Comparison of ENCODE assay signal across 1 cellular context in genomic region chr4:113576947-113577678, GRCh38.
TF ChIP-seq lines count a peak whose summit lies in the region.

No MANE protein-coding gene starts in this region.

TF ChIP-seq in HEK293, 187 proteins besides CTCF, POLR2A, EP300 and RAD21 (continued from another document):
- no peak for TF ChIP-seq REST (tag by site-specific recombination; IDR thresholded peaks at IDR 0.05)
- no peak for TF ChIP-seq PRDM4 (tag by site-specific recombination; IDR thresholded peaks at IDR 0.05)
- TF ChIP-seq KLF17 (tag by site-specific recombination; IDR thresholded peaks at IDR 0.05), result no peak
- no peak for TF ChIP-seq ZBTB10 (tag by site-specific recombination; IDR thresholded peaks at IDR 0.05)
- TF ChIP-seq ZBTB26 (tag by site-specific recombination; optimal IDR thresholded peaks at IDR 0.05), result no peak
- TF ChIP-seq MEIS1 (CRISPR knock-in tag; IDR thresholded peaks at IDR 0.05; ENCODE audit: borderline replicate concordance), result no peak
- TF ChIP-seq ZNF239 (tag by site-specific recombination; IDR thresholded peaks at IDR 0.05), result no peak
- no peak for TF ChIP-seq ZNF362 (tag by site-specific recombination; IDR thresholded peaks at IDR 0.05)
- TF ChIP-seq ZNF785 (tag by site-specific recombination; IDR thresholded peaks at IDR 0.05), result no peak
- no peak for TF ChIP-seq ATF2 (tag by site-specific recombination; IDR thresholded peaks at IDR 0.05; ENCODE audit: low read depth)
- no peak for TF ChIP-seq ZNF175 (tag by site-specific recombination; IDR thresholded peaks at IDR 0.05)
- TF ChIP-seq PRDM10 (tag by site-specific recombination; IDR thresholded peaks at IDR 0.05), result peak; percentile 35; the same call in 1 of the 2 replicates
